ENCODE assay signal across 1 cellular context in the genomic region with DNA sequence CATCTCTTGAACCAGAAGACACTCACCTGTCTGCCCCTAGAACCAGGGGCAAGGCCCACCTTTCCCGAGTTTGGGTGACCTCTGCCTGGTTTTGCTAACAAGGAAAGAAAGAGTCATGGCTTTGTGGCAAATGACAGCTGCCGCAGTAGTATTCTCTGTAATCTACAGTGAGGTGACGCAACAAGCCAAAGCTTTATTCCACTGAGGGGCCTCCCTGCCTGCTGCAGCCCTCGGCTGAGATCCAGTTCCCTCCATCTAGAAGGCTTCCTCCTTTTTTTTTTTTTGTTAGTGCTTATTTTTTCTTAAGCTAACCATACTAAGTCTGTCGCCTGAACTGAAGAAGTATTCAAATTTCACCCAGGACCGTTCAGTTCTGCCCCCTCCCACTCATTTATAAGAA.
TF ChIP-seq lines count a peak whose summit lies in the region.

No MANE protein-coding gene starts in this region.

TF ChIP-seq in HepG2, 621 proteins besides CTCF, POLR2A, EP300 and RAD21 (continued from another document):
- TF ChIP-seq, protein P1, sequence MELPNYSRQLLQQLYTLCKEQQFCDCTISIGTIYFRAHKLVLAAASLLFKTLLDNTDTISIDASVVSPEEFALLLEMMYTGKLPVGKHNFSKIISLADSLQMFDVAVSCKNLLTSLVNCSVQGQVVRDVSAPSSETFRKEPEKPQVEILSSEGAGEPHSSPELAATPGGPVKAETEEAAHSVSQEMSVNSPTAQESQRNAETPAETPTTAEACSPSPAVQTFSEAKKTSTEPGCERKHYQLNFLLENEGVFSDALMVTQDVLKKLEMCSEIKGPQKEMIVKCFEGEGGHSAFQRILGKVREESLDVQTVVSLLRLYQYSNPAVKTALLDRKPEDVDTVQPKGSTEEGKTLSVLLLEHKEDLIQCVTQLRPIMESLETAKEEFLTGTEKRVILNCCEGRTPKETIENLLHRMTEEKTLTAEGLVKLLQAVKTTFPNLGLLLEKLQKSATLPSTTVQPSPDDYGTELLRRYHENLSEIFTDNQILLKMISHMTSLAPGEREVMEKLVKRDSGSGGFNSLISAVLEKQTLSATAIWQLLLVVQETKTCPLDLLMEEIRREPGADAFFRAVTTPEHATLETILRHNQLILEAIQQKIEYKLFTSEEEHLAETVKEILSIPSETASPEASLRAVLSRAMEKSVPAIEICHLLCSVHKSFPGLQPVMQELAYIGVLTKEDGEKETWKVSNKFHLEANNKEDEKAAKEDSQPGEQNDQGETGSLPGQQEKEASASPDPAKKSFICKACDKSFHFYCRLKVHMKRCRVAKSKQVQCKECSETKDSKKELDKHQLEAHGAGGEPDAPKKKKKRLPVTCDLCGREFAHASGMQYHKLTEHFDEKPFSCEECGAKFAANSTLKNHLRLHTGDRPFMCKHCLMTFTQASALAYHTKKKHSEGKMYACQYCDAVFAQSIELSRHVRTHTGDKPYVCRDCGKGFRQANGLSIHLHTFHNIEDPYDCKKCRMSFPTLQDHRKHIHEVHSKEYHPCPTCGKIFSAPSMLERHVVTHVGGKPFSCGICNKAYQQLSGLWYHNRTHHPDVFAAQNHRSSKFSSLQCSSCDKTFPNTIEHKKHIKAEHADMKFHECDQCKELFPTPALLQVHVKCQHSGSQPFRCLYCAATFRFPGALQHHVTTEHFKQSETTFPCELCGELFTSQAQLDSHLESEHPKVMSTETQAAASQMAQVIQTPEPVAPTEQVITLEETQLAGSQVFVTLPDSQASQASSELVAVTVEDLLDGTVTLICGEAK (IDR thresholded peaks at IDR 0.05) = no peak
- TF ChIP-seq, protein P1 (CRISPR knock-in tag; IDR thresholded peaks at IDR 0.05) = 0 out of 2 replicates have a peak, but pooled peaks have one; percentile 43
- TF ChIP-seq, protein P2, sequence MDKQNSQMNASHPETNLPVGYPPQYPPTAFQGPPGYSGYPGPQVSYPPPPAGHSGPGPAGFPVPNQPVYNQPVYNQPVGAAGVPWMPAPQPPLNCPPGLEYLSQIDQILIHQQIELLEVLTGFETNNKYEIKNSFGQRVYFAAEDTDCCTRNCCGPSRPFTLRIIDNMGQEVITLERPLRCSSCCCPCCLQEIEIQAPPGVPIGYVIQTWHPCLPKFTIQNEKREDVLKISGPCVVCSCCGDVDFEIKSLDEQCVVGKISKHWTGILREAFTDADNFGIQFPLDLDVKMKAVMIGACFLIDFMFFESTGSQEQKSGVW (CRISPR knock-in tag; IDR thresholded peaks at IDR 0.05; ENCODE audit: borderline replicate concordance) = no peak
- no peak for TF ChIP-seq PHB2 (IDR thresholded peaks at IDR 0.05; ENCODE audit: partially characterized antibody)
- no peak for TF ChIP-seq KLF12 (CRISPR knock-in tag; IDR thresholded peaks at IDR 0.05; ENCODE audit: borderline replicate concordance)
- no peak for TF ChIP-seq ZNF792 (CRISPR knock-in tag; IDR thresholded peaks at IDR 0.05)
- TF ChIP-seq CEBPG (CRISPR knock-in tag; IDR thresholded peaks at IDR 0.05) = peak; percentile 42; the same call in 1 of the 2 replicates
- no peak for TF ChIP-seq ZNF530 (CRISPR knock-in tag; IDR thresholded peaks at IDR 0.05; ENCODE audit: low read depth)
- TF ChIP-seq ZNF883 (CRISPR knock-in tag; IDR thresholded peaks at IDR 0.05; ENCODE audit: not compliant biosample characterization) = no peak
- TF ChIP-seq ZNF557 (CRISPR knock-in tag; IDR thresholded peaks at IDR 0.05) = no peak
- TF ChIP-seq, protein P3, sequence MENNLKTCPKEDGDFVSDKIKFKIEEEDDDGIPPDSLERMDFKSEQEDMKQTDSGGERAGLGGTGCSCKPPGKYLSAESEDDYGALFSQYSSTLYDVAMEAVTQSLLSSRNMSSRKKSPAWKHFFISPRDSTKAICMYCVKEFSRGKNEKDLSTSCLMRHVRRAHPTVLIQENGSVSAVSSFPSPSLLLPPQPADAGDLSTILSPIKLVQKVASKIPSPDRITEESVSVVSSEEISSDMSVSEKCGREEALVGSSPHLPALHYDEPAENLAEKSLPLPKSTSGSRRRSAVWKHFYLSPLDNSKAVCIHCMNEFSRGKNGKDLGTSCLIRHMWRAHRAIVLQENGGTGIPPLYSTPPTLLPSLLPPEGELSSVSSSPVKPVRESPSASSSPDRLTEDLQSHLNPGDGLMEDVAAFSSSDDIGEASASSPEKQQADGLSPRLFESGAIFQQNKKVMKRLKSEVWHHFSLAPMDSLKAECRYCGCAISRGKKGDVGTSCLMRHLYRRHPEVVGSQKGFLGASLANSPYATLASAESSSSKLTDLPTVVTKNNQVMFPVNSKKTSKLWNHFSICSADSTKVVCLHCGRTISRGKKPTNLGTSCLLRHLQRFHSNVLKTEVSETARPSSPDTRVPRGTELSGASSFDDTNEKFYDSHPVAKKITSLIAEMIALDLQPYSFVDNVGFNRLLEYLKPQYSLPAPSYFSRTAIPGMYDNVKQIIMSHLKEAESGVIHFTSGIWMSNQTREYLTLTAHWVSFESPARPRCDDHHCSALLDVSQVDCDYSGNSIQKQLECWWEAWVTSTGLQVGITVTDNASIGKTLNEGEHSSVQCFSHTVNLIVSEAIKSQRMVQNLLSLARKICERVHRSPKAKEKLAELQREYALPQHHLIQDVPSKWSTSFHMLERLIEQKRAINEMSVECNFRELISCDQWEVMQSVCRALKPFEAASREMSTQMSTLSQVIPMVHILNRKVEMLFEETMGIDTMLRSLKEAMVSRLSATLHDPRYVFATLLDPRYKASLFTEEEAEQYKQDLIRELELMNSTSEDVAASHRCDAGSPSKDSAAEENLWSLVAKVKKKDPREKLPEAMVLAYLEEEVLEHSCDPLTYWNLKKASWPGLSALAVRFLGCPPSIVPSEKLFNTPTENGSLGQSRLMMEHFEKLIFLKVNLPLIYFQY (CRISPR knock-in tag; IDR thresholded peaks at IDR 0.05; ENCODE audit: borderline replicate concordance) = no peak
- no peak for TF ChIP-seq NFRKB (IDR thresholded peaks at IDR 0.05)
- no peak for TF ChIP-seq TEAD2 (CRISPR knock-in tag; IDR thresholded peaks at IDR 0.05)
- no peak for TF ChIP-seq TGIF2 (CRISPR knock-in tag; IDR thresholded peaks at IDR 0.05)
- TF ChIP-seq, protein P4, sequence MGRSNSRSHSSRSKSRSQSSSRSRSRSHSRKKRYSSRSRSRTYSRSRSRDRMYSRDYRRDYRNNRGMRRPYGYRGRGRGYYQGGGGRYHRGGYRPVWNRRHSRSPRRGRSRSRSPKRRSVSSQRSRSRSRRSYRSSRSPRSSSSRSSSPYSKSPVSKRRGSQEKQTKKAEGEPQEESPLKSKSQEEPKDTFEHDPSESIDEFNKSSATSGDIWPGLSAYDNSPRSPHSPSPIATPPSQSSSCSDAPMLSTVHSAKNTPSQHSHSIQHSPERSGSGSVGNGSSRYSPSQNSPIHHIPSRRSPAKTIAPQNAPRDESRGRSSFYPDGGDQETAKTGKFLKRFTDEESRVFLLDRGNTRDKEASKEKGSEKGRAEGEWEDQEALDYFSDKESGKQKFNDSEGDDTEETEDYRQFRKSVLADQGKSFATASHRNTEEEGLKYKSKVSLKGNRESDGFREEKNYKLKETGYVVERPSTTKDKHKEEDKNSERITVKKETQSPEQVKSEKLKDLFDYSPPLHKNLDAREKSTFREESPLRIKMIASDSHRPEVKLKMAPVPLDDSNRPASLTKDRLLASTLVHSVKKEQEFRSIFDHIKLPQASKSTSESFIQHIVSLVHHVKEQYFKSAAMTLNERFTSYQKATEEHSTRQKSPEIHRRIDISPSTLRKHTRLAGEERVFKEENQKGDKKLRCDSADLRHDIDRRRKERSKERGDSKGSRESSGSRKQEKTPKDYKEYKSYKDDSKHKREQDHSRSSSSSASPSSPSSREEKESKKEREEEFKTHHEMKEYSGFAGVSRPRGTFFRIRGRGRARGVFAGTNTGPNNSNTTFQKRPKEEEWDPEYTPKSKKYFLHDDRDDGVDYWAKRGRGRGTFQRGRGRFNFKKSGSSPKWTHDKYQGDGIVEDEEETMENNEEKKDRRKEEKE (IDR thresholded peaks at IDR 0.05) = no peak
- no peak for TF ChIP-seq CHCHD3 (CRISPR knock-in tag; IDR thresholded peaks at IDR 0.05)
- no peak for TF ChIP-seq GTF3A (CRISPR knock-in tag; conservative IDR thresholded peaks at IDR 0.05)
- peak; percentile 73 for TF ChIP-seq CEBPB (IDR thresholded peaks at IDR 0.05; ENCODE audit: borderline replicate concordance, low read depth, low read length)
- TF ChIP-seq FOXK1 (CRISPR knock-in tag; IDR thresholded peaks at IDR 0.05; ENCODE audit: borderline replicate concordance, low read depth) = no peak
- TF ChIP-seq TBP (CRISPR knock-in tag; IDR thresholded peaks at IDR 0.05) = no peak
- no peak for TF ChIP-seq SMC3 (IDR thresholded peaks at IDR 0.05; ENCODE audit: low read length)
TF ChIP-seq in HepG2: peak in this region for 3.
